Comparison of ENCODE assay signal across 14 cellular contexts in genomic region chr3:17459470-17459993, GRCh38.
"Had no signal": no experiment of that assay in that cellular context is flagged by ENCODE, and none has a peak within 500 bp of the region (broad histone marks: within the 10 kb centered on the region; RNA-seq: fewer than 3 reads in every experiment).

No MANE protein-coding gene starts in this region.

- ATAC-seq: heart right ventricle, left lobe of liver, natural killer cell had no signal

- DNase-seq: cortex of kidney; dorsolateral prefrontal cortex; effector CD8-positive, alpha-beta T cell; foreskin melanocyte; heart right ventricle; immature natural killer cell; kidney; mammary epithelial cell; natural killer cell; posterior cingulate gyrus; stimulated activated CD4-positive, alpha-beta T cell treated with anti-CD3 and anti-CD28 coated beads, Interleukin-2, amount 100 ng/mL, for 48 hours; stimulated activated naive CD4-positive, alpha-beta T cell treated with Interleukin-2 at 50 U/mL for 16 hours; trophoblast cell had no signal
